Comparison of ENCODE assay signal across 8 cellular contexts in the genomic region with DNA sequence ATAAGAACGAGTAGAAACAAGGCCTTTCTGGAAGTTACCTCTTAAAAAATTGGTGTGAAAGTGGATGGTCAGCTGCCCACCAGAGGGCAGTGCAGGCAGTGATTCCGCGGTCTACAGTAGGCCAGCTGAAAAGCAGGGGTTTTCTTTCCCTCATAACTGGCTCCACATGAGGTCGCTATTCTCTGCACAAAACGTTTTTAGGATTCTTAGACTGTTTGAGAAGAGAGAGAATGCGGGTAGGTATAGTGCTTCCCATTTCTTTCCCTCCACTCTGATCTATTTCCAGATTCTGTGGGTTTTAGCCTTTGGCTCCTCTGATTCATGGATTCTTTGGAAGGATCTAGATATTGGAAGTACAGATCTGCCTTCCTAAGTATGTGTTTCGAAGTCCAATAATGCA. TPM values are rescaled to one million over a fixed set of nuclear protein-coding genes. Genes with fewer than 3 reads are reported as not detected.
DNase-seq lines count a peak whose midpoint lies in the region; ATAC-seq and TF ChIP-seq lines count a peak whose summit lies in the region.

No MANE protein-coding gene starts in this region.

- peak; percentile 99 for TF ChIP-seq CTCF in LNCAP (IDR thresholded peaks at IDR 0.05)
- TF ChIP-seq CTCF in Peyer's patch (IDR thresholded peaks at IDR 0.05) = peak; percentile 84 to 98 (median 94)
- TF ChIP-seq CTCF in nephron progenitor cell (IDR thresholded peaks at IDR 0.05) = peak; percentile 97

- ATAC-seq in activated T-cell treated with anti-CD3 and anti-CD28 coated beads, Interleukin-2, amount 50 U/mL, for 4 hours = peak; percentile 96 to 97
- ATAC-seq in stimulated activated naive CD8-positive, alpha-beta T cell treated with anti-CD3 and anti-CD28 coated beads, Interleukin-15, amount 100 ng/mL, for 72 hours = peak; percentile 98

- no peak for TF ChIP-seq POLR2A in Peyer's patch (IDR thresholded peaks at IDR 0.05)

- no peak overlapping the region for H3K27ac Mint-ChIP-seq in nephron progenitor cell
- H3K27ac Mint-ChIP-seq in stimulated activated naive CD8-positive, alpha-beta T cell treated with anti-CD3 and anti-CD28 coated beads, Interleukin-15, amount 100 ng/mL, for 72 hours = no peak overlapping the region

- H3K27ac ChIP-seq in Peyer's patch = no peak overlapping the region

- H3K27me3 ChIP-seq in Peyer's patch = no peaks in the 10 kb centered on the region

- peaks cover 11% of the 10 kb centered on the region for H3K36me3 Mint-ChIP-seq in activated T-cell treated with anti-CD3 and anti-CD28 coated beads, Interleukin-2, amount 50 U/mL, for 4 hours (ENCODE audit: insufficient read depth)
- H3K36me3 Mint-ChIP-seq in nephron progenitor cell (ENCODE audit: low read depth) = peaks cover 9% of the 10 kb centered on the region

- H3K27me3 Mint-ChIP-seq in activated T-cell treated with anti-CD3 and anti-CD28 coated beads, Interleukin-2, amount 50 U/mL, for 4 hours (ENCODE audit: low read depth) = no peaks in the 10 kb centered on the region
- H3K27me3 Mint-ChIP-seq in nephron progenitor cell (ENCODE audit: low read depth, poor library complexity) = peaks cover 3% of the 10 kb centered on the region
- no peaks in the 10 kb centered on the region for H3K27me3 Mint-ChIP-seq in stimulated activated naive CD8-positive, alpha-beta T cell treated with anti-CD3 and anti-CD28 coated beads, Interleukin-15, amount 100 ng/mL, for 72 hours

- H3K9me3 Mint-ChIP-seq in activated T-cell treated with anti-CD3 and anti-CD28 coated beads, Interleukin-2, amount 50 U/mL, for 4 hours = peaks cover 4% of the 10 kb centered on the region
- peaks cover 20% of the 10 kb centered on the region for H3K9me3 Mint-ChIP-seq in nephron progenitor cell
- H3K9me3 Mint-ChIP-seq in stimulated activated naive CD8-positive, alpha-beta T cell treated with anti-CD3 and anti-CD28 coated beads, Interleukin-15, amount 100 ng/mL, for 72 hours = peaks cover 0 to 17% of the 10 kb centered on the region in 2 donors

- no peak overlapping the region for H3K4me3 ChIP-seq in Peyer's patch

- no peaks in the 10 kb centered on the region for H3K4me1 ChIP-seq in Peyer's patch

- H3K4me1 Mint-ChIP-seq in activated T-cell treated with anti-CD3 and anti-CD28 coated beads, Interleukin-2, amount 50 U/mL, for 4 hours (ENCODE audit: low read depth) = peaks cover 16% of the 10 kb centered on the region
- H3K4me1 Mint-ChIP-seq in nephron progenitor cell = no peaks in the 10 kb centered on the region
- peaks cover 17% of the 10 kb centered on the region for H3K4me1 Mint-ChIP-seq in stimulated activated naive CD8-positive, alpha-beta T cell treated with anti-CD3 and anti-CD28 coated beads, Interleukin-15, amount 100 ng/mL, for 72 hours

- H3K9me3 ChIP-seq in Peyer's patch = no peaks in the 10 kb centered on the region

- peak; percentile 89 for DNase-seq in ELR (ENCODE audit: low read depth)
- DNase-seq in GOT3 (lab: John Stamatoyannopoulos, UW) = peak; percentile 37
- peak; percentile 77 to 92 (median 81) for DNase-seq in Peyer's patch
- peak; percentile 61 for DNase-seq in activated T-cell treated with anti-CD3 and anti-CD28 coated beads, Interleukin-2, amount 50 U/mL, for 4 hours
- peak; percentile 77 for DNase-seq in fibroblast of gingiva (ENCODE audit: low read depth)
- DNase-seq in nephron progenitor cell = peak; percentile 82
- peak; percentile 72 to 81 for DNase-seq in stimulated activated naive CD8-positive, alpha-beta T cell treated with anti-CD3 and anti-CD28 coated beads, Interleukin-15, amount 100 ng/mL, for 72 hours

- H3K4me3 Mint-ChIP-seq in activated T-cell treated with anti-CD3 and anti-CD28 coated beads, Interleukin-2, amount 50 U/mL, for 4 hours = no peak overlapping the region
- no peak overlapping the region for H3K4me3 Mint-ChIP-seq in nephron progenitor cell
- H3K4me3 Mint-ChIP-seq in stimulated activated naive CD8-positive, alpha-beta T cell treated with anti-CD3 and anti-CD28 coated beads, Interleukin-15, amount 100 ng/mL, for 72 hours = no peak overlapping the region

- no peaks in the 10 kb centered on the region for H3K36me3 ChIP-seq in Peyer's patch

RNA-seq across cellular contexts. Expression of gene FIG4, which starts 14.2 kb away (rescaled TPM):
- total RNA-seq in Peyer's patch = 10 to 100 TPM; 14.7 to 23.9 (median 18.1) TPM
- 1 to 10 TPM; 5.4 to 6.4 (median 5.9) TPM for total RNA-seq in activated T-cell treated with anti-CD3 and anti-CD28 coated beads, Interleukin-2, amount 50 U/mL, for 4 hours

RNA-seq across cellular contexts. Expression of gene AK9, which starts 14.3 kb away (rescaled TPM):
- total RNA-seq in Peyer's patch = 10 to 100 TPM in 2 of 4 donors, 1 to 10 TPM in 2; 7.9 to 66.0 (median 9.7) TPM
- 1 to 10 TPM; 2.0 to 2.5 (median 2.1) TPM for total RNA-seq in activated T-cell treated with anti-CD3 and anti-CD28 coated beads, Interleukin-2, amount 50 U/mL, for 4 hours

Comparison
In these comparisons a context has a peak if more than half of its experiments do, and no peak if none do; other contexts are left out.
1. DNase-seq: peak in every context shown above with its lines; median percentile 89 in ELR; 82 in nephron progenitor cell; 81 in Peyer's patch; 77 in fibroblast of gingiva; 76 in stimulated activated naive CD8-positive, alpha-beta T cell treated with anti-CD3 and anti-CD28 coated beads, Interleukin-15, amount 100 ng/mL, for 72 hours; 61 in activated T-cell treated with anti-CD3 and anti-CD28 coated beads, Interleukin-2, amount 50 U/mL, for 4 hours; 37 in GOT3.